In the genomic region with DNA sequence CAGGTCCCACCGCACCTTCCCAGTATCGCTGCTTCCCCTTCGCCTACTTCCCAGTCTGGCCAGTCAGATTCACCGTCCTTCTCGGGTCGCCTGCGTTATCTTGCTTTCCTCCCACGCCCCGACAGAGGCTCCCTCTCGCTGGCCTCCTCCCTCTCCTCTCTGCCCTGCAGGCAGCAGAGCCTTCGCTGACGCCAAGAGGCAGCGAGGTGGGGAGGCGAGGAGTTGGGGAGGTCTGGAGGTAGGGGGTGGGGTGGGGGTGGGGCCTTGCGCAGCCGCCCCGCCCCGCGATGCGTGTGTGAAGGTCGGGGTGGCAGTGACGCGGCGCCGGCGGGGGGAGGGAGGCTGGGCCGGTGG, we compare ENCODE assay signal across 10 cellular contexts. TPM values are rescaled to one million over a fixed set of nuclear protein-coding genes. Genes with fewer than 3 reads are reported as not detected.
A peak's percentile ranks its signal among the peaks of the same experiment; 100 is the strongest.
DNase-seq lines count a peak whose midpoint lies in the region; TF ChIP-seq lines count a peak whose summit lies in the region.
"Not testable (repeated sequence)": the region's sequence is repeated elsewhere in the genome, so short reads cannot be mapped to it uniquely, and the experiment has no call there.
"Had no signal": no experiment of that assay in that cellular context is flagged by ENCODE, and none has a peak within 500 bp of the region (broad histone marks: within the 10 kb centered on the region; RNA-seq: fewer than 3 reads in every experiment).

Gene IQSEC3, plus strand, starts transcription at position 340 of the 354 bp plus-strand sequence. CDS start 116 bp downstream, outside the sequence.

- H3K4me2 ChIP-seq in skeletal muscle satellite cell (ENCODE audit: low read length): peak within 1 kb of the TSS; percentile 41

- H3K4me3 ChIP-seq in AG10803 (ENCODE audit: low read length): peak within 1 kb of the TSS; percentile 20; the same call in 1 of the 2 replicates
- H3K4me3 ChIP-seq in HUES48 (ENCODE audit: low read depth, low read length): peak within 1 kb of the TSS; percentile 51
- H3K4me3 ChIP-seq in choroid plexus epithelial cell (ENCODE audit: low read depth, low read length): peak within 1 kb of the TSS; percentile 38
- peak within 1 kb of the TSS; percentile 19 for H3K4me3 ChIP-seq in cardiac muscle cell
- peak within 1 kb of the TSS; percentile 46; the same call in 1 of the 2 replicates for H3K4me3 ChIP-seq in iPS-18c (ENCODE audit: insufficient read depth, low read depth, low read length)
- not testable (repeated sequence) for H3K4me3 ChIP-seq in skeletal muscle satellite cell (ENCODE audit: low read length)

- H3K4me3 Mint-ChIP-seq in nephron progenitor cell: peak within 1 kb of the TSS; percentile 73

- not testable (repeated sequence) for H3K36me3 Mint-ChIP-seq in nephron progenitor cell (ENCODE audit: low read depth)

- not testable (repeated sequence) for H3K4me1 ChIP-seq in HUES48 (ENCODE audit: control insufficient read depth, insufficient read depth, low read length); cardiac muscle cell (ENCODE audit: low read depth); skeletal muscle satellite cell (ENCODE audit: control insufficient read depth, insufficient read depth, low read length)

- not testable (repeated sequence) for TF ChIP-seq CTCF in AG10803 (conservative IDR thresholded peaks at IDR 0.05; ENCODE audit: low read length); choroid plexus epithelial cell (conservative IDR thresholded peaks at IDR 0.05; ENCODE audit: low read depth, low read length); cardiac muscle cell (IDR thresholded peaks at IDR 0.05; ENCODE audit: low read depth, low read length); nephron progenitor cell (IDR thresholded peaks at IDR 0.05)

- not testable (repeated sequence) for H3K27ac ChIP-seq in HUES48 (ENCODE audit: low read depth, low read length); cardiac muscle cell

- H3K36me3 ChIP-seq in HUES48 (ENCODE audit: control insufficient read depth, insufficient read depth, low read length); cardiac muscle cell; skeletal muscle satellite cell (ENCODE audit: insufficient read depth, low read length): not testable (repeated sequence)

- not testable (repeated sequence) for H3K27ac Mint-ChIP-seq in nephron progenitor cell

- peaks cover 10% of the 10 kb centered on the region for H3K4me1 Mint-ChIP-seq in nephron progenitor cell

- DNase-seq in AG10803 (ENCODE audit: low read depth); choroid plexus epithelial cell (ENCODE audit: low read depth); cardiac muscle cell (ENCODE audit: low read depth in 1 of 2, low spot score in 1 of 2); nephron progenitor cell: not testable (repeated sequence)
- DNase-seq in amniotic epithelial cell (ENCODE audit: low read depth): peak; percentile 32

- not testable (repeated sequence) for H3K9me3 Mint-ChIP-seq in nephron progenitor cell

- H3K9ac ChIP-seq in HUES48 (ENCODE audit: low read depth, low read length); skeletal muscle satellite cell (ENCODE audit: low read depth, low read length): not testable (repeated sequence)

- H3K27me3 Mint-ChIP-seq in nephron progenitor cell (ENCODE audit: low read depth, poor library complexity): peaks cover 66% of the 10 kb centered on the region

- H3K9me3 ChIP-seq in HUES48 (ENCODE audit: control insufficient read depth, insufficient read depth, low read length); cardiac muscle cell (ENCODE audit: low read depth); iPS-18c (ENCODE audit: control insufficient read depth, insufficient read depth, low read length); skeletal muscle satellite cell (replicated peaks; ENCODE audit: low read length): not testable (repeated sequence)

- H3K27me3 ChIP-seq in HUES48 (ENCODE audit: control insufficient read depth, insufficient read depth, low read length) (peaks cover 18% of the 10 kb centered on the region), cardiac muscle cell (peaks cover 27% of the 10 kb centered on the region)
- H3K27me3 ChIP-seq in skeletal muscle satellite cell (ENCODE audit: control insufficient read depth, insufficient read depth, low read length): not testable (repeated sequence)

RNA-seq across cellular contexts. Expression of gene IQSEC3, which starts in this region (rescaled TPM):
- 0.21 and 2.7 TPM in 2 replicates for total RNA-seq in cardiac muscle cell
- polyA plus RNA-seq in cardiac muscle cell: 0.42 and 2.9 TPM in 2 replicates
- not detected in 2 replicates for total RNA-seq in skeletal muscle satellite cell (2012; rRNA removed)
- total RNA-seq: A172, MCF 10A had no signal
